In genomic region chr14:105484069-105484996, GRCh38 we compare ENCODE assay signal across 1 cellular context.
TF ChIP-seq lines count a peak whose summit lies in the region.

No MANE protein-coding gene starts in this region.

TF ChIP-seq in K562, 482 proteins besides CTCF, POLR2A, EP300 and RAD21:
- TF ChIP-seq RFX1 (IDR thresholded peaks at IDR 0.05) (peak; percentile 27; the same call in 1 of the 2 replicates), ATF2 (CRISPR knock-in tag; IDR thresholded peaks at IDR 0.05) (no peak)
TF ChIP-seq in K562: peak in this region for 1.
